In genomic region chr4:122899682-122900081, GRCh38 we compare ENCODE assay signal across 13 cellular contexts.
"Had no signal": no experiment of that assay in that cellular context is flagged by ENCODE, and none has a peak within 500 bp of the region (broad histone marks: within the 10 kb centered on the region; RNA-seq: fewer than 3 reads in every experiment).

No MANE protein-coding gene starts in this region.

- H3K9ac ChIP-seq: neural progenitor cell, parathyroid adenoma had no signal

- H3K27ac Mint-ChIP-seq: activated naive CD4-positive, alpha-beta T cell treated with anti-CD3 and anti-CD28 coated beads, Interleukin-2, amount 10 ng/mL, durations not matched to agents 7 days and 5 days; activated T-helper 2 cell treated with anti-CD3 and anti-CD28 coated beads, Interferon-gamma antibody, Interleukin-2, Interleukin-4, amounts not matched to agents 10 μg/mL and 5 μg/mL and 100 μg/mL, durations not matched to agents 14 hours and 24 hours and 36 hours; naive B cell; neural progenitor cell; stimulated activated effector memory CD8-positive, alpha-beta T cell treated with anti-CD3 and anti-CD28 coated beads, Interleukin-12 subunit alpha, Interleukin-12 subunit beta, amount 100 ng/mL, for 72 hours had no signal

- H2AFZ ChIP-seq: neural progenitor cell, parathyroid adenoma had no signal

- H3K36me3 ChIP-seq: colonic mucosa, transverse colon had no signal

- FAIRE-seq: keratinocyte had no signal

- H3K27me3 ChIP-seq: colonic mucosa, neural progenitor cell, transverse colon had no signal

- H3K9me3 Mint-ChIP-seq: activated naive CD4-positive, alpha-beta T cell treated with anti-CD3 and anti-CD28 coated beads, Interleukin-2, amount 10 ng/mL, durations not matched to agents 7 days and 5 days; activated T-helper 2 cell treated with anti-CD3 and anti-CD28 coated beads, Interferon-gamma antibody, Interleukin-2, Interleukin-4, amounts not matched to agents 10 μg/mL and 5 μg/mL and 100 μg/mL, durations not matched to agents 14 hours and 24 hours and 36 hours; naive B cell; neural progenitor cell; stimulated activated effector memory CD8-positive, alpha-beta T cell treated with anti-CD3 and anti-CD28 coated beads, Interleukin-12 subunit alpha, Interleukin-12 subunit beta, amount 100 ng/mL, for 72 hours had no signal

- H3K9me3 ChIP-seq: colonic mucosa, transverse colon had no signal

- H3K4me1 ChIP-seq: colonic mucosa, neural progenitor cell, parathyroid adenoma had no signal

- H3K36me3 Mint-ChIP-seq: stimulated activated effector memory CD8-positive, alpha-beta T cell treated with anti-CD3 and anti-CD28 coated beads, Interleukin-12 subunit alpha, Interleukin-12 subunit beta, amount 100 ng/mL, for 72 hours had no signal

- H3K27ac ChIP-seq: colonic mucosa, neural progenitor cell, parathyroid adenoma, transverse colon had no signal

- H3K27me3 Mint-ChIP-seq: activated naive CD4-positive, alpha-beta T cell treated with anti-CD3 and anti-CD28 coated beads, Interleukin-2, amount 10 ng/mL, durations not matched to agents 7 days and 5 days; naive B cell had no signal

- ATAC-seq: activated CD4-positive, CD25-positive, alpha-beta regulatory T cell treated with anti-CD3 and anti-CD28 coated beads, Interleukin-2, amount 50 U/mL, for 24 hours; esophagus mucosa; left lobe of liver; stimulated activated effector memory CD8-positive, alpha-beta T cell treated with anti-CD3 and anti-CD28 coated beads, Interleukin-12 subunit alpha, Interleukin-12 subunit beta, amount 100 ng/mL, for 72 hours had no signal

- H3K4me3 ChIP-seq: colonic mucosa, neural progenitor cell, transverse colon had no signal

- H3K4me1 Mint-ChIP-seq: activated naive CD4-positive, alpha-beta T cell treated with anti-CD3 and anti-CD28 coated beads, Interleukin-2, amount 10 ng/mL, durations not matched to agents 7 days and 5 days; naive B cell; stimulated activated effector memory CD8-positive, alpha-beta T cell treated with anti-CD3 and anti-CD28 coated beads, Interleukin-12 subunit alpha, Interleukin-12 subunit beta, amount 100 ng/mL, for 72 hours had no signal

- H3K4me2 ChIP-seq: neural progenitor cell had no signal

- H3K79me2 ChIP-seq: parathyroid adenoma had no signal

- DNase-seq: activated naive CD4-positive, alpha-beta T cell treated with anti-CD3 and anti-CD28 coated beads, Interleukin-2, amount 10 ng/mL, durations not matched to agents 7 days and 5 days; caudate nucleus; colonic mucosa; naive B cell; transverse colon had no signal

- H3K4me3 Mint-ChIP-seq: activated naive CD4-positive, alpha-beta T cell treated with anti-CD3 and anti-CD28 coated beads, Interleukin-2, amount 10 ng/mL, durations not matched to agents 7 days and 5 days; naive B cell; neural progenitor cell; stimulated activated effector memory CD8-positive, alpha-beta T cell treated with anti-CD3 and anti-CD28 coated beads, Interleukin-12 subunit alpha, Interleukin-12 subunit beta, amount 100 ng/mL, for 72 hours had no signal
